ENCODE assay signal across 1 cellular context in genomic region chr20:55471052-55472006, GRCh38.
TF ChIP-seq lines count a peak whose summit lies in the region.

No MANE protein-coding gene starts in this region.

TF ChIP-seq in HepG2, 621 proteins besides CTCF, POLR2A, EP300 and RAD21 (continued from another document and continues in another):
- TF ChIP-seq ZBTB40 (IDR thresholded peaks at IDR 0.05), result no peak
- TF ChIP-seq ZBTB40 (CRISPR knock-in tag; IDR thresholded peaks at IDR 0.05), result no peak; the same call in 1 of the 2 replicates
- TF ChIP-seq CREB3 (CRISPR knock-in tag; IDR thresholded peaks at IDR 0.05), result 0 out of 2 replicates have a peak, but pooled peaks have one; percentile 48
- TF ChIP-seq ZSCAN5A (CRISPR knock-in tag; IDR thresholded peaks at IDR 0.05; ENCODE audit: borderline replicate concordance), result peak; percentile 16; the same call in 1 of the 2 replicates
- no peak for TF ChIP-seq NPAS2 (CRISPR knock-in tag; IDR thresholded peaks at IDR 0.05; ENCODE audit: borderline replicate concordance)
- TF ChIP-seq KAT2B (IDR thresholded peaks at IDR 0.05; ENCODE audit: borderline replicate concordance, low read depth, low read length), result no peak
- no peak for TF ChIP-seq ZFAT (CRISPR knock-in tag; conservative IDR thresholded peaks at IDR 0.05)
- TF ChIP-seq MTA1 (CRISPR knock-in tag; IDR thresholded peaks at IDR 0.05; ENCODE audit: borderline replicate concordance), result no peak; the same call in 1 of the 2 replicates
- no peak for TF ChIP-seq SP2 (CRISPR knock-in tag; IDR thresholded peaks at IDR 0.05)
- TF ChIP-seq RAD51 (IDR thresholded peaks at IDR 0.05; ENCODE audit: borderline replicate concordance), result no peak
- no peak for TF ChIP-seq SRSF9 (IDR thresholded peaks at IDR 0.05; ENCODE audit: borderline replicate concordance, insufficient read depth, low read depth, low read length, poor library complexity, severe bottlenecking)
- TF ChIP-seq ZNF687 (CRISPR knock-in tag; IDR thresholded peaks at IDR 0.05), result no peak
- TF ChIP-seq FOSL2 (CRISPR knock-in tag; IDR thresholded peaks at IDR 0.05), result peak; percentile 82
- no peak for TF ChIP-seq GTF2F1 (IDR thresholded peaks at IDR 0.05; ENCODE audit: low read length)
- no peak for TF ChIP-seq SAFB2 (CRISPR knock-in tag; IDR thresholded peaks at IDR 0.05; ENCODE audit: borderline replicate concordance, low read depth)
- no peak for TF ChIP-seq BRF2 (CRISPR knock-in tag; IDR thresholded peaks at IDR 0.05)
- TF ChIP-seq GABPA (IDR thresholded peaks at IDR 0.05; ENCODE audit: low read depth, low read length), result no peak
- no peak; the same call in 1 of the 2 replicates for TF ChIP-seq GABPA (CRISPR knock-in tag; IDR thresholded peaks at IDR 0.05; ENCODE audit: low read depth)
- no peak for TF ChIP-seq MNT (IDR thresholded peaks at IDR 0.05)
- TF ChIP-seq HMG20A (CRISPR knock-in tag; IDR thresholded peaks at IDR 0.05; ENCODE audit: borderline replicate concordance), result peak; percentile 87
- no peak for TF ChIP-seq SNAPC5 (CRISPR knock-in tag; IDR thresholded peaks at IDR 0.05; ENCODE audit: borderline replicate concordance)
- TF ChIP-seq RNF219 (CRISPR knock-in tag; IDR thresholded peaks at IDR 0.05), result peak; percentile 47; the same call in 1 of the 2 replicates
- peak; percentile 28 for TF ChIP-seq SKI (IDR thresholded peaks at IDR 0.05; ENCODE audit: partially characterized antibody)
- no peak for TF ChIP-seq CREBL2 (CRISPR knock-in tag; IDR thresholded peaks at IDR 0.05; ENCODE audit: borderline replicate concordance)
- no peak for TF ChIP-seq CHCHD3 (CRISPR knock-in tag; IDR thresholded peaks at IDR 0.05)
- TF ChIP-seq PAXIP1 (CRISPR knock-in tag; conservative IDR thresholded peaks at IDR 0.05), result peak; percentile 99
- TF ChIP-seq ZNF34 (CRISPR knock-in tag; IDR thresholded peaks at IDR 0.05; ENCODE audit: borderline replicate concordance), result 0 out of 2 replicates have a peak, but pooled peaks have one; percentile 31
- no peak for TF ChIP-seq ZNF670 (CRISPR knock-in tag; IDR thresholded peaks at IDR 0.05; ENCODE audit: borderline replicate concordance)
- no peak for TF ChIP-seq CC2D1A (CRISPR knock-in tag; IDR thresholded peaks at IDR 0.05)
